ENCODE assay signal across 21 cellular contexts in genomic region chr21:29817450-29817849, GRCh38.
"Had no signal": no experiment of that assay in that cellular context is flagged by ENCODE, and none has a peak within 500 bp of the region (broad histone marks: within the 10 kb centered on the region; RNA-seq: fewer than 3 reads in every experiment).

No MANE protein-coding gene starts in this region.

- H3K9me3 ChIP-seq: SJCRH30 had no signal

- H3K27me3 ChIP-seq: SJCRH30 had no signal

- H3K4me1 ChIP-seq: SJCRH30 had no signal

- H3K36me3 ChIP-seq: SJCRH30 had no signal

- ATAC-seq: Panc1, PC-3, SK-N-SH treated with all-trans-retinoic acid at 6 μM for 48 hours had no signal

- H3K4me3 ChIP-seq: SJCRH30 had no signal

- H3K27ac ChIP-seq: HL-60, RWPE1, SJCRH30 had no signal

- DNase-seq: KBM-7, MV-4-11, NCI-H1048, NCI-H1105 treated with DMSO at 0.1 percent for 48 hours, NCI-H1417 treated with DMSO at 0.1 percent for 48 hours, NCI-H146, NCI-H1694 treated with DMSO at 0.1 percent for 48 hours, NCI-H1930, NCI-H2081, NCI-H2107, NCI-H2227 treated with DMSO at 0.1 percent for 48 hours, NCI-H524 treated with DMSO at 0.1 percent for 48 hours, NCI-H69, NCI-H774, PC-3, SHP77 treated with DMSO at 0.1 percent for 48 hours, SJCRH30 had no signal
